9 cellular contexts compared by ENCODE assay signal in the genomic region with DNA sequence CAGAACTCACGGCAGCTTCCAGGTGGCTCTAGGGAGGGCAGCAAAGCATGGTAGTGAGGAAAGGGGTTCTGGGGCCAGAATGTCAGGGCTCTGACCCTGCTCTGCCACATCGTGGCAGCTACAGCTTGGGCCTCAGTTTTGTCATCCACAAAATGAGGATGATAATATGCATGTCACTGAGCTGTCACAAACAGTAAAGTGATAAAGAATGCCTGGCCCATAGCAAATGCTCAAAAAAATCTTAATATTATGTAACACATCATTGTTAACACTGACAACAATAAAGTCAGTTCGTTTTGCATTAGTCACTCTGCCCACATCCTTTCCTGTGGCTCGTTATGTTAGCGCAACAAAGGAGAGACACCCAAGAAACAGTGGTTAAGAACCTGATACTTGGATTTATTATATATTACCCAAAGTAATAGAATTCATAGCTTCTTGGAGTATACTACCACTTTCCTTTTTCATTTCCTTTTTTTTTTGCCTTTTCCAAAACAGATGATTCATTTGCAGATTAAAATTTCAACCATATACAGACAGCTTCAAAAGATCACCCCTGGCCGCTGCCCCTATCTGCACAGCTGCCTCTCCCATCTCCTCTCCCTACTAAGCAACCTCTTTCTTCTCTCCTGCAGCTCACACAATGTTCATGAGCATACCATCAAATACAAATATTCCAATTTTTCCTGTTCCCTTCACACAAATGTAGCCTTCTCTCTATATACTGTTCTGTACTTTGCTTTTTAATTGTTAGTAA. TPM values are rescaled to one million over a fixed set of nuclear protein-coding genes. Genes with fewer than 3 reads are reported as not detected.
A peak's percentile ranks its signal among the peaks of the same experiment; 100 is the strongest.
DNase-seq lines count a peak whose midpoint lies in the region; ATAC-seq lines count a peak whose summit lies in the region.
"Had no signal": no experiment of that assay in that cellular context is flagged by ENCODE, and none has a peak within 500 bp of the region (broad histone marks: within the 10 kb centered on the region; RNA-seq: fewer than 3 reads in every experiment).

No MANE protein-coding gene starts in this region.

- H3K36me3 Mint-ChIP-seq in activated T-helper 2 cell treated with anti-CD3 and anti-CD28 coated beads, Interferon-gamma antibody, Interleukin-2, Interleukin-4, amounts not matched to agents 10 μg/mL and 5 μg/mL and 100 μg/mL, durations not matched to agents 14 hours and 24 hours and 36 hours (ENCODE audit: low read depth) = peaks cover 14% of the 10 kb centered on the region

- H3K4me1 Mint-ChIP-seq in activated T-helper 2 cell treated with anti-CD3 and anti-CD28 coated beads, Interferon-gamma antibody, Interleukin-2, Interleukin-4, amounts not matched to agents 10 μg/mL and 5 μg/mL and 100 μg/mL, durations not matched to agents 14 hours and 24 hours and 36 hours (ENCODE audit: low read depth) = peaks cover 45% of the 10 kb centered on the region
- H3K4me1 Mint-ChIP-seq: neural crest cell had no signal

- no peaks in the 10 kb centered on the region for H3K27me3 Mint-ChIP-seq in activated T-helper 2 cell treated with anti-CD3 and anti-CD28 coated beads, Interferon-gamma antibody, Interleukin-2, Interleukin-4, amounts not matched to agents 10 μg/mL and 5 μg/mL and 100 μg/mL, durations not matched to agents 14 hours and 24 hours and 36 hours (ENCODE audit: low read depth)

- H3K4me3 Mint-ChIP-seq in activated T-helper 2 cell treated with anti-CD3 and anti-CD28 coated beads, Interferon-gamma antibody, Interleukin-2, Interleukin-4, amounts not matched to agents 10 μg/mL and 5 μg/mL and 100 μg/mL, durations not matched to agents 14 hours and 24 hours and 36 hours (ENCODE audit: low read depth) = no peak overlapping the region
- H3K4me3 Mint-ChIP-seq: neural crest cell had no signal

- H3K9me3 Mint-ChIP-seq in activated T-helper 2 cell treated with anti-CD3 and anti-CD28 coated beads, Interferon-gamma antibody, Interleukin-2, Interleukin-4, amounts not matched to agents 10 μg/mL and 5 μg/mL and 100 μg/mL, durations not matched to agents 14 hours and 24 hours and 36 hours = peaks cover 12% of the 10 kb centered on the region
- H3K9me3 Mint-ChIP-seq: neural crest cell had no signal

- no peak overlapping the region for H3K4me3 ChIP-seq in Jurkat, Clone E6-1 (ENCODE audit: low read length)

- intact Hi-C loops in activated T-helper 2 cell treated with anti-CD3 and anti-CD28 coated beads, Interferon-gamma antibody, Interleukin-2, Interleukin-4, amounts not matched to agents 10 μg/mL and 5 μg/mL and 100 μg/mL, durations not matched to agents 14 hours and 24 hours and 36 hours (cut with micrococcal nuclease) = loop anchor here (2.0 to 5.0 kb wide), 6 partner anchors 16 to 512 kb away; no protein-coding TSS in a partner anchor

- ATAC-seq in GM19438 (IDR thresholded peaks at IDR 0.05; ENCODE audit: low read depth, unreplicated experiment) (peak; percentile 57), GM21367 (IDR thresholded peaks at IDR 0.05; ENCODE audit: unreplicated experiment) (no peak)

- peak; percentile 85 for DNase-seq in Jurkat, Clone E6-1 (ENCODE audit: low read depth, low spot score)
- peak; percentile 47 for DNase-seq in activated T-helper 2 cell treated with anti-CD3 and anti-CD28 coated beads, Interferon-gamma antibody, Interleukin-2, Interleukin-4, amounts not matched to agents 10 μg/mL and 5 μg/mL and 100 μg/mL, durations not matched to agents 14 hours and 24 hours and 36 hours (ENCODE audit: low spot score)
- DNase-seq in stimulated activated CD4-positive, alpha-beta T cell treated with anti-CD3 and anti-CD28 coated beads, Interleukin-2, amount 100 ng/mL, for 24 hours = peak; percentile 24 to 43
- no peak for DNase-seq in NCI-H1105 (lab: John Stamatoyannopoulos, UW)
- DNase-seq in kidney glomerular epithelial cell (lab: John Stamatoyannopoulos, UW) = no peak

- H3K27ac Mint-ChIP-seq in activated T-helper 2 cell treated with anti-CD3 and anti-CD28 coated beads, Interferon-gamma antibody, Interleukin-2, Interleukin-4, amounts not matched to agents 10 μg/mL and 5 μg/mL and 100 μg/mL, durations not matched to agents 14 hours and 24 hours and 36 hours = no peak overlapping the region

RNA-seq across cellular contexts. Expression of gene DDC, which starts 45.5 kb away (rescaled TPM):
- 1.00 TPM for polyA plus RNA-seq in Jurkat, Clone E6-1 (2012; ENCODE audit: insufficient read depth, insufficient read length)
- total RNA-seq in activated T-helper 2 cell treated with anti-CD3 and anti-CD28 coated beads, Interferon-gamma antibody, Interleukin-2, Interleukin-4, amounts not matched to agents 10 μg/mL and 5 μg/mL and 100 μg/mL, durations not matched to agents 14 hours and 24 hours and 36 hours = 0.32 TPM in 1 of 2 replicates, not detected in the other
- total RNA-seq: T-helper 1 cell treated with Interleukin-12 subunit alpha and Interleukin-12 subunit beta and Interleukin-4 antibody, amounts not matched to agents 30 ng/mL and 1 ng/mL, for 36 hours had no signal

Comparison
In these comparisons a context has a peak if more than half of its experiments do, and no peak if none do; other contexts are left out.
1. DNase-seq: peak in Jurkat, Clone E6-1 (single experiment), activated T-helper 2 cell treated with anti-CD3 and anti-CD28 coated beads, Interferon-gamma antibody, Interleukin-2, Interleukin-4, amounts not matched to agents 10 μg/mL and 5 μg/mL and 100 μg/mL, durations not matched to agents 14 hours and 24 hours and 36 hours (single experiment) and stimulated activated CD4-positive, alpha-beta T cell treated with anti-CD3 and anti-CD28 coated beads, Interleukin-2, amount 100 ng/mL, for 24 hours (2 of 2); none in NCI-H1105 (single experiment) and kidney glomerular epithelial cell (single experiment).